Comparison of ENCODE assay signal across 8 cellular contexts in the genomic region with DNA sequence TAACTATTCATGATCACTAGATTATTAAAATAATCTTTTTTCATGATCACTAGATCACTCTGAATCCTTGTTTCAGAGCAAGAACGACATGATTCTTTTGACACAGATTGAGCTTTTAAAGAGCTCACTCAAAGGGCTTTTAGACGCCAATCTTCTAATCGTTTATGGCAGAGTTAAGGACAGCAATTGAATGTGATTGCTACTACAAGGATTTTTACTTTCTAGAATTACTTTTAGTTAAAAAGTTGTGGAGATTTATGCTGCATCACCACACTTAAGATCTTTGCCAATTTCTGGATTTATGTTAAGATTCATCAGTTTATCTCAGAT. TPM values are rescaled to one million over a fixed set of nuclear protein-coding genes. Genes with fewer than 3 reads are reported as not detected.
DNase-seq lines count a peak whose midpoint lies in the region; ATAC-seq and TF ChIP-seq lines count a peak whose summit lies in the region.

No MANE protein-coding gene starts in this region.

- H3K79me2 ChIP-seq in PC-9 (ENCODE audit: low read depth) = peaks cover 51% of the 10 kb centered on the region
- peaks cover 30% of the 10 kb centered on the region for H3K79me2 ChIP-seq in smooth muscle cell (ENCODE audit: low read depth)

- intact Hi-C loops in PC-9 (cut with micrococcal nuclease; ENCODE audit: unreplicated experiment) = no loop called here

- 0 out of 2 replicates have a peak, but pooled peaks cover 2% of the 10 kb centered on the region for H4K20me1 ChIP-seq in PC-9 (ENCODE audit: insufficient read depth)
- no peaks in the 10 kb centered on the region for H4K20me1 ChIP-seq in smooth muscle cell (ENCODE audit: low read depth)

- DNase-seq in activated T-cell treated with anti-CD3 and anti-CD28 coated beads, Interleukin-2, amount 50 U/mL, for 24 hours = no peak
- no peak for DNase-seq in activated T-cell treated with anti-CD3 and anti-CD28 coated beads for 4 hours
- DNase-seq in PC-9 = no peak
- no peak for DNase-seq in epithelial cell of prostate (ENCODE audit: low read depth, low spot score)
- no peak for DNase-seq in smooth muscle cell (lab: John Stamatoyannopoulos, UW; ENCODE audit: unreplicated experiment)
- no peak for DNase-seq in iPS-NIHi7 (ENCODE audit: extremely low spot score)

- H3K27me3 Mint-ChIP-seq in activated T-cell treated with anti-CD3 and anti-CD28 coated beads, Interleukin-2, amount 50 U/mL, for 24 hours = no peaks in the 10 kb centered on the region

- H3K27me3 ChIP-seq in PC-9 (ENCODE audit: insufficient read depth, low read depth) (no peaks in the 10 kb centered on the region), smooth muscle cell (ENCODE audit: low read depth) (no peaks in the 10 kb centered on the region)

- no peak for ATAC-seq in HG02884 (IDR thresholded peaks at IDR 0.05; ENCODE audit: unreplicated experiment)
- ATAC-seq in GM21619 (IDR thresholded peaks at IDR 0.05; ENCODE audit: unreplicated experiment) = no peak

- peaks cover 5% of the 10 kb centered on the region for H3F3A ChIP-seq in PC-9 (ENCODE audit: insufficient read depth, low read depth)
- H3F3A ChIP-seq in smooth muscle cell (ENCODE audit: low read depth) = peaks cover 7% of the 10 kb centered on the region

- BruUV-seq in PC-9 (replicated peaks; lab: Mats Ljungman, UMichigan) = no TSS peak

- TF ChIP-seq CTCF in PC-9 (conservative IDR thresholded peaks at IDR 0.05) (no peak), smooth muscle cell (IDR thresholded peaks at IDR 0.05; ENCODE audit: borderline replicate concordance, insufficient read depth, poor library complexity, severe bottlenecking) (no peak)

- H2AFZ ChIP-seq in PC-9 = peak overlapping the region; percentile 94; the same call in 1 of the 2 replicates
- no peak overlapping the region for H2AFZ ChIP-seq in smooth muscle cell (ENCODE audit: low read depth)

- H3K27ac ChIP-seq in PC-9 (0 out of 2 replicates have a peak overlapping the region, but pooled peaks have one; percentile 93), epithelial cell of prostate (peak overlapping the region; percentile 97), smooth muscle cell (ENCODE audit: low read depth) (peak overlapping the region; percentile 1)

- peak overlapping the region; percentile 94 for H3K9ac ChIP-seq in smooth muscle cell (ENCODE audit: low read depth)

- no peaks in the 10 kb centered on the region for H3K9me3 Mint-ChIP-seq in activated T-cell treated with anti-CD3 and anti-CD28 coated beads, Interleukin-2, amount 50 U/mL, for 24 hours

- POLR2A ChIA-PET in PC-9 (lab: Charles Lee; ENCODE audit: unreplicated experiment) = no interaction called here

- H3K4me3 ChIP-seq in PC-9 = peak overlapping the region; percentile 98
- H3K4me3 ChIP-seq in smooth muscle cell = peak overlapping the region; percentile 98

- no peaks in the 10 kb centered on the region for H3K9me2 ChIP-seq in PC-9 (ENCODE audit: insufficient read depth)

- H3K9me3 ChIP-seq in PC-9 (ENCODE audit: insufficient read depth, low read depth) = no peaks in the 10 kb centered on the region; the same call in 1 of the 2 replicates
- no peaks in the 10 kb centered on the region for H3K9me3 ChIP-seq in smooth muscle cell (replicated peaks; ENCODE audit: low read depth)

- CTCF ChIA-PET in PC-9 (lab: Charles Lee) = no interaction called here

- peak overlapping the region; percentile 100 for H3K4me3 Mint-ChIP-seq in activated T-cell treated with anti-CD3 and anti-CD28 coated beads, Interleukin-2, amount 50 U/mL, for 24 hours

- H3K4me1 Mint-ChIP-seq in activated T-cell treated with anti-CD3 and anti-CD28 coated beads, Interleukin-2, amount 50 U/mL, for 24 hours (ENCODE audit: low read depth) = peaks cover 41% of the 10 kb centered on the region

- H3K36me3 ChIP-seq in PC-9 (ENCODE audit: low read depth) (peaks cover 29% of the 10 kb centered on the region), smooth muscle cell (ENCODE audit: low read depth) (peaks cover 10% of the 10 kb centered on the region)

- 45% methylated on average over 3 of the region's 3 CpGs for WGBS in smooth muscle cell (ENCODE audit: low lambda C conversion rate)

- H3K27ac Mint-ChIP-seq in activated T-cell treated with anti-CD3 and anti-CD28 coated beads, Interleukin-2, amount 50 U/mL, for 24 hours = peak overlapping the region; percentile 100

- peaks cover 90% of the 10 kb centered on the region for H3K36me3 Mint-ChIP-seq in activated T-cell treated with anti-CD3 and anti-CD28 coated beads, Interleukin-2, amount 50 U/mL, for 24 hours (ENCODE audit: low read depth)

- H3K4me2 ChIP-seq in PC-9 = peak overlapping the region; percentile 85
- peak overlapping the region; percentile 98 for H3K4me2 ChIP-seq in smooth muscle cell

- H3K4me1 ChIP-seq in PC-9 (replicated peaks; ENCODE audit: insufficient read depth) = peaks cover 6% of the 10 kb centered on the region; the same call in 1 of the 2 replicates
- peaks cover 15% of the 10 kb centered on the region for H3K4me1 ChIP-seq in smooth muscle cell (ENCODE audit: low read depth)

RNA-seq across cellular contexts. Expression of a gene that starts 1.3 kb away (rescaled TPM):
- total RNA-seq in PC-9 (2021) (44.1 and 51.2 TPM in 2 replicates), smooth muscle cell (29.8 and 50.0 TPM in 2 replicates)
- 73.7 and 86.8 TPM in 2 replicates for polyA plus RNA-seq in smooth muscle cell

RNA-seq across cellular contexts. Expression of a gene that starts 2.7 kb away (rescaled TPM):
- total RNA-seq in PC-9 (2021) (17.7 and 18.8 TPM in 2 replicates), smooth muscle cell (60.0 and 68.5 TPM in 2 replicates)
- 67.8 and 68.1 TPM in 2 replicates for polyA plus RNA-seq in smooth muscle cell

RNA-seq across cellular contexts. Expression of a gene that starts 57.6 kb away (rescaled TPM):
- total RNA-seq in PC-9 (2021) (30.1 and 44.1 TPM in 2 replicates), smooth muscle cell (86.4 and 116 TPM in 2 replicates)
- polyA plus RNA-seq in smooth muscle cell = 46.9 and 61.8 TPM in 2 replicates

Comparison
In these comparisons a context has a peak if more than half of its experiments do, and no peak if none do; other contexts are left out.
1. H3K27ac ChIP-seq: peak in every context shown above with its lines; median percentile 97 in epithelial cell of prostate; 93 in PC-9; 1 in smooth muscle cell.